ENCODE assay signal across 1 cellular context in the genomic region with DNA sequence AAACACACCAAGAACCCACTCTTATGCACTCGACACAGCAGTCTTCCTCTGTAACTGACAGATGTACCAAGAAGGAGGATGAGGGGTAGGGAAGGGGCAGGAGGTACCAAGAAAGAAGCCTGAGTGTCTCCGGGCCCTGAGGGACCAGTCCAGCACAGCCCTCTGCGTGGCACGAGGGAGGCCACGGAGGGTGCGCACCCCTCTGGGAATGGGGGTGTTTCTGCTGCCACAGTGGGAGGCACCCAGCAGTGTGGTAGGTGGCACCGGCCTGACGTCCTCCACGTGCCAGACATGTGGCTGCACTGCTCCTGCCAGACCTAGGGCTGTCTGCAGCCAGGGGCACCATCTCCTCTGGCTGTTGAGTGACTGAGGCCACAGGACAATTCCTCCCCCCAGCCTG.
TF ChIP-seq lines count a peak whose summit lies in the region.

No MANE protein-coding gene starts in this region.

TF ChIP-seq in GM23338, 12 proteins besides CTCF, POLR2A, EP300 and RAD21 (continued from another document):
- TF ChIP-seq, protein P1, sequence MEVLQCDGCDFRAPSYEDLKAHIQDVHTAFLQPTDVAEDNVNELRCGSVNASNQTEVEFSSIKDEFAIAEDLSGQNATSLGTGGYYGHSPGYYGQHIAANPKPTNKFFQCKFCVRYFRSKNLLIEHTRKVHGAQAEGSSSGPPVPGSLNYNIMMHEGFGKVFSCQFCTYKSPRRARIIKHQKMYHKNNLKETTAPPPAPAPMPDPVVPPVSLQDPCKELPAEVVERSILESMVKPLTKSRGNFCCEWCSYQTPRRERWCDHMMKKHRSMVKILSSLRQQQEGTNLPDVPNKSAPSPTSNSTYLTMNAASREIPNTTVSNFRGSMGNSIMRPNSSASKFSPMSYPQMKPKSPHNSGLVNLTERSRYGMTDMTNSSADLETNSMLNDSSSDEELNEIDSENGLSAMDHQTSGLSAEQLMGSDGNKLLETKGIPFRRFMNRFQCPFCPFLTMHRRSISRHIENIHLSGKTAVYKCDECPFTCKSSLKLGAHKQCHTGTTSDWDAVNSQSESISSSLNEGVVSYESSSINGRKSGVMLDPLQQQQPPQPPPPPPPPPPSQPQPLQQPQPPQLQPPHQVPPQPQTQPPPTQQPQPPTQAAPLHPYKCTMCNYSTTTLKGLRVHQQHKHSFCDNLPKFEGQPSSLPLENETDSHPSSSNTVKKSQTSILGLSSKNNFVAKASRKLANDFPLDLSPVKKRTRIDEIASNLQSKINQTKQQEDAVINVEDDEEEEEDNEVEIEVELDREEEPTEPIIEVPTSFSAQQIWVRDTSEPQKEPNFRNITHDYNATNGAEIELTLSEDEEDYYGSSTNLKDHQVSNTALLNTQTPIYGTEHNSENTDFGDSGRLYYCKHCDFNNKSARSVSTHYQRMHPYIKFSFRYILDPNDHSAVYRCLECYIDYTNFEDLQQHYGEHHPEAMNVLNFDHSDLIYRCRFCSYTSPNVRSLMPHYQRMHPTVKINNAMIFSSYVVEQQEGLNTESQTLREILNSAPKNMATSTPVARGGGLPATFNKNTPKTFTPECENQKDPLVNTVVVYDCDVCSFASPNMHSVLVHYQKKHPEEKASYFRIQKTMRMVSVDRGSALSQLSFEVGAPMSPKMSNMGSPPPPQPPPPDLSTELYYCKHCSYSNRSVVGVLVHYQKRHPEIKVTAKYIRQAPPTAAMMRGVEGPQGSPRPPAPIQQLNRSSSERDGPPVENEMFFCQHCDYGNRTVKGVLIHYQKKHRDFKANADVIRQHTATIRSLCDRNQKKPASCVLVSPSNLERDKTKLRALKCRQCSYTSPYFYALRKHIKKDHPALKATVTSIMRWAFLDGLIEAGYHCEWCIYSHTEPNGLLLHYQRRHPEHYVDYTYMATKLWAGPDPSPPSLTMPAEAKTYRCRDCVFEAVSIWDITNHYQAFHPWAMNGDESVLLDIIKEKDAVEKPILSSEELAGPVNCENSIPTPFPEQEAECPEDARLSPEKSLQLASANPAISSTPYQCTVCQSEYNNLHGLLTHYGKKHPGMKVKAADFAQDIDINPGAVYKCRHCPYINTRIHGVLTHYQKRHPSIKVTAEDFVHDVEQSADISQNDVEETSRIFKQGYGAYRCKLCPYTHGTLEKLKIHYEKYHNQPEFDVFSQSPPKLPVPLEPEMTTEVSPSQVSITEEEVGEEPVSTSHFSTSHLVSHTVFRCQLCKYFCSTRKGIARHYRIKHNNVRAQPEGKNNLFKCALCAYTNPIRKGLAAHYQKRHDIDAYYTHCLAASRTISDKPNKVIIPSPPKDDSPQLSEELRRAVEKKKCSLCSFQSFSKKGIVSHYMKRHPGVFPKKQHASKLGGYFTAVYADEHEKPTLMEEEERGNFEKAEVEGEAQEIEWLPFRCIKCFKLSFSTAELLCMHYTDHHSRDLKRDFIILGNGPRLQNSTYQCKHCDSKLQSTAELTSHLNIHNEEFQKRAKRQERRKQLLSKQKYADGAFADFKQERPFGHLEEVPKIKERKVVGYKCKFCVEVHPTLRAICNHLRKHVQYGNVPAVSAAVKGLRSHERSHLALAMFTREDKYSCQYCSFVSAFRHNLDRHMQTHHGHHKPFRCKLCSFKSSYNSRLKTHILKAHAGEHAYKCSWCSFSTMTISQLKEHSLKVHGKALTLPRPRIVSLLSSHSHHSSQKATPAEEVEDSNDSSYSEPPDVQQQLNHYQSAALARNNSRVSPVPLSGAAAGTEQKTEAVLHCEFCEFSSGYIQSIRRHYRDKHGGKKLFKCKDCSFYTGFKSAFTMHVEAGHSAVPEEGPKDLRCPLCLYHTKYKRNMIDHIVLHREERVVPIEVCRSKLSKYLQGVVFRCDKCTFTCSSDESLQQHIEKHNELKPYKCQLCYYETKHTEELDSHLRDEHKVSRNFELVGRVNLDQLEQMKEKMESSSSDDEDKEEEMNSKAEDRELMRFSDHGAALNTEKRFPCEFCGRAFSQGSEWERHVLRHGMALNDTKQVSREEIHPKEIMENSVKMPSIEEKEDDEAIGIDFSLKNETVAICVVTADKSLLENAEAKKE (CRISPR knock-in tag; IDR thresholded peaks at IDR 0.05): no peak
- TF ChIP-seq POLR2AphosphoS5 (IDR thresholded peaks at IDR 0.05; ENCODE audit: low read depth): no peak
- TF ChIP-seq ZNF331 (CRISPR knock-in tag; IDR thresholded peaks at IDR 0.05; ENCODE audit: low read depth): no peak
- TF ChIP-seq, protein P2, sequence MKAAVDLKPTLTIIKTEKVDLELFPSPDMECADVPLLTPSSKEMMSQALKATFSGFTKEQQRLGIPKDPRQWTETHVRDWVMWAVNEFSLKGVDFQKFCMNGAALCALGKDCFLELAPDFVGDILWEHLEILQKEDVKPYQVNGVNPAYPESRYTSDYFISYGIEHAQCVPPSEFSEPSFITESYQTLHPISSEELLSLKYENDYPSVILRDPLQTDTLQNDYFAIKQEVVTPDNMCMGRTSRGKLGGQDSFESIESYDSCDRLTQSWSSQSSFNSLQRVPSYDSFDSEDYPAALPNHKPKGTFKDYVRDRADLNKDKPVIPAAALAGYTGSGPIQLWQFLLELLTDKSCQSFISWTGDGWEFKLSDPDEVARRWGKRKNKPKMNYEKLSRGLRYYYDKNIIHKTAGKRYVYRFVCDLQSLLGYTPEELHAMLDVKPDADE (IDR thresholded peaks at IDR 0.05): no peak
